ENCODE assay signal across 8 cellular contexts in the genomic region with DNA sequence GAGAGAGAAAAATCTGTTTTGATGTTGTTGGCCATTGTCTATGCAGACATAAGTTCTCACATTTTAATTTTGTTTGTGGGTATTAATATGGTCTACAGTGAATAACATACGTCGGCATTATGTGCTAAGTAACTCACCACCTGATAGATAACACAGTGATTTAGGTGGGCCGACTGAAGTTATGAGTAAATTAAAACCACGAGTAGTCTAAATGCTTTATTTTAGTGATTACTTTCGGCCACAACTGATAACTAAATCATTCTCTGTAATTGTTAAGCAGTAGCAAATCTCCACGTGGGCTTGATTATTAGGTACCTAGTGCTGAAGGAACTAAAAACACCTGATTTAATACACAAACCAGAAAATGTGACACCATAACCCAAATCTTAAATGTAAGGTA. TPM values are rescaled to one million over a fixed set of nuclear protein-coding genes. Genes with fewer than 3 reads are reported as not detected.
DNase-seq lines count a peak whose midpoint lies in the region; ATAC-seq and TF ChIP-seq lines count a peak whose summit lies in the region.

No MANE protein-coding gene starts in this region.

- H2AFZ ChIP-seq in MM.1S (ENCODE audit: low read length): peak overlapping the region; percentile 90; the same call in 1 of the 2 replicates
- H2AFZ ChIP-seq in neural progenitor cell (replicated peaks): peak overlapping the region; percentile 83

- H3K27ac Mint-ChIP-seq in CD4-positive, CD25-positive, alpha-beta regulatory T cell: peak overlapping the region; percentile 80 to 95 (median 93)
- peak overlapping the region; percentile 76 for H3K27ac Mint-ChIP-seq in neural progenitor cell

- intact Hi-C loops in dorsolateral prefrontal cortex (cut with DNase I): loop anchor here (5.0 to 10.0 kb wide), 3 partner anchors 124 to 821 kb away; a partner anchor contains a TSS

- H4K20me1 ChIP-seq in MM.1S (ENCODE audit: insufficient read depth, low read length) (no peaks in the 10 kb centered on the region), neural progenitor cell (ENCODE audit: low read depth) (no peaks in the 10 kb centered on the region)

- H3K9me2 ChIP-seq in MM.1S (replicated peaks; ENCODE audit: insufficient read depth, low read length): no peaks in the 10 kb centered on the region

- peak overlapping the region; percentile 92 for H3K27ac ChIP-seq in CD4-positive, CD25-positive, alpha-beta regulatory T cell (ENCODE audit: insufficient read depth, low read length, poor library complexity, severe bottlenecking)
- peak overlapping the region; percentile 88; the same call in 1 of the 2 replicates for H3K27ac ChIP-seq in MM.1S (ENCODE audit: low read length)
- peak overlapping the region in 8 of 59 donors; percentile 73 to 95 (median 92) for H3K27ac ChIP-seq in dorsolateral prefrontal cortex
- H3K27ac ChIP-seq in neural progenitor cell: peak overlapping the region; percentile 91

- peaks cover 28 to 49% (median 39%) of the 10 kb centered on the region in 4 donors for H3K4me1 Mint-ChIP-seq in CD4-positive, CD25-positive, alpha-beta regulatory T cell
- peaks cover 25% of the 10 kb centered on the region for H3K4me1 Mint-ChIP-seq in neural progenitor cell

- no peak for ATAC-seq in CD4-positive, CD25-positive, alpha-beta regulatory T cell (ENCODE audit: low read depth in 2 of 2)
- no peak for ATAC-seq in GM21515 (IDR thresholded peaks at IDR 0.05; ENCODE audit: unreplicated experiment)

- peaks cover 2% of the 10 kb centered on the region for H3K36me3 ChIP-seq in CD4-positive, CD25-positive, alpha-beta regulatory T cell (ENCODE audit: control insufficient read depth, insufficient read depth, low read length)
- no peaks in the 10 kb centered on the region for H3K36me3 ChIP-seq in MM.1S (replicated peaks; ENCODE audit: insufficient read depth, low read length)
- H3K36me3 ChIP-seq in neural progenitor cell: no peaks in the 10 kb centered on the region

- H3K4me1 ChIP-seq in CD4-positive, CD25-positive, alpha-beta regulatory T cell (ENCODE audit: control insufficient read depth, insufficient read depth, low read length, poor library complexity, severe bottlenecking): peaks cover 32% of the 10 kb centered on the region
- peaks cover 32% of the 10 kb centered on the region for H3K4me1 ChIP-seq in MM.1S (ENCODE audit: low read length)
- H3K4me1 ChIP-seq in neural progenitor cell: peaks cover 38% of the 10 kb centered on the region

- H3K36me3 Mint-ChIP-seq in CD4-positive, CD25-positive, alpha-beta regulatory T cell: no peaks in the 10 kb centered on the region
- no peaks in the 10 kb centered on the region for H3K36me3 Mint-ChIP-seq in neural progenitor cell

- TF ChIP-seq CTCF in MM.1S (IDR thresholded peaks at IDR 0.05; ENCODE audit: low read length) (no peak), dorsolateral prefrontal cortex (IDR thresholded peaks at IDR 0.05 in 54 of 56, conservative IDR thresholded peaks at IDR 0.05 in 2 of 56; ENCODE audit: low read depth in 1 of 56, partially characterized antibody in 56 of 56) (no peak), neural progenitor cell (IDR thresholded peaks at IDR 0.05) (no peak)

- H3K79me2 ChIP-seq in MM.1S (ENCODE audit: low read length) (peaks cover 69% of the 10 kb centered on the region), neural progenitor cell (ENCODE audit: low read depth) (peaks cover 73% of the 10 kb centered on the region)

- H3K9ac ChIP-seq in MM.1S (ENCODE audit: low read length): peak overlapping the region; percentile 79
- peak overlapping the region; percentile 33 for H3K9ac ChIP-seq in neural progenitor cell

- peaks cover 23% of the 10 kb centered on the region for H3F3A ChIP-seq in MM.1S (ENCODE audit: insufficient read depth, low read length)
- H3F3A ChIP-seq in neural progenitor cell (ENCODE audit: low read depth): peaks cover 32% of the 10 kb centered on the region

- no peaks in the 10 kb centered on the region for H3K9me3 ChIP-seq in CD4-positive, CD25-positive, alpha-beta regulatory T cell (ENCODE audit: control insufficient read depth in 2 of 2, low read length in 2 of 2)
- H3K9me3 ChIP-seq in MM.1S (replicated peaks; ENCODE audit: insufficient read depth, low read length): no peaks in the 10 kb centered on the region
- no peaks in the 10 kb centered on the region for H3K9me3 ChIP-seq in neural progenitor cell (ENCODE audit: low read depth)

- H3K27me3 ChIP-seq in CD4-positive, CD25-positive, alpha-beta regulatory T cell (ENCODE audit: control insufficient read depth, insufficient read depth, low read length): no peaks in the 10 kb centered on the region
- no peaks in the 10 kb centered on the region for H3K27me3 ChIP-seq in MM.1S (replicated peaks; ENCODE audit: insufficient read depth, low read length)
- no peaks in the 10 kb centered on the region for H3K27me3 ChIP-seq in dorsolateral prefrontal cortex
- H3K27me3 ChIP-seq in neural progenitor cell: no peaks in the 10 kb centered on the region

- peak overlapping the region; percentile 85 for H3K4me2 ChIP-seq in MM.1S (ENCODE audit: low read depth, low read length)
- H3K4me2 ChIP-seq in neural progenitor cell: peak overlapping the region; percentile 82

- no peak for DNase-seq in CD4-positive, CD25-positive, alpha-beta regulatory T cell
- DNase-seq in MM.1S (no peak), dorsolateral prefrontal cortex (no peak), neural progenitor cell (ENCODE audit: low spot score) (no peak), medulla oblongata (ENCODE audit: extremely low spot score) (no peak), CD1c-positive myeloid dendritic cell (ENCODE audit: extremely low spot score) (no peak), H4 (ENCODE audit: low spot score) (no peak)

- H3K4me3 ChIP-seq in CD4-positive, CD25-positive, alpha-beta regulatory T cell (ENCODE audit: low read depth, low read length): peak overlapping the region; percentile 86
- H3K4me3 ChIP-seq in MM.1S (ENCODE audit: low read length): peak overlapping the region; percentile 87
- H3K4me3 ChIP-seq in dorsolateral prefrontal cortex: peak overlapping the region; percentile 61 to 100 (median 90)
- peak overlapping the region; percentile 72 for H3K4me3 ChIP-seq in neural progenitor cell

- H3K27me3 Mint-ChIP-seq in CD4-positive, CD25-positive, alpha-beta regulatory T cell: peaks cover 4% of the 10 kb centered on the region
- no peaks in the 10 kb centered on the region for H3K27me3 Mint-ChIP-seq in neural progenitor cell (ENCODE audit: insufficient read depth, low read depth)

- peak overlapping the region; percentile 92 to 96 (median 94) for H3K4me3 Mint-ChIP-seq in CD4-positive, CD25-positive, alpha-beta regulatory T cell
- peak overlapping the region; percentile 93 for H3K4me3 Mint-ChIP-seq in neural progenitor cell

- no peaks in the 10 kb centered on the region for H3K9me3 Mint-ChIP-seq in CD4-positive, CD25-positive, alpha-beta regulatory T cell
- H3K9me3 Mint-ChIP-seq in neural progenitor cell: no peaks in the 10 kb centered on the region

RNA-seq across cellular contexts. Expression of a gene that starts 1.2 kb away (rescaled TPM):
- 21.7 TPM for total RNA-seq in CD4-positive, CD25-positive, alpha-beta regulatory T cell
- polyA plus RNA-seq in CD4-positive, CD25-positive, alpha-beta regulatory T cell: 1 to 10 TPM; 2.1 to 3.8 (median 2.5) TPM
- total RNA-seq in dorsolateral prefrontal cortex: 10 to 100 TPM; 31.4 to 72.1 (median 53.8) TPM
- 51.0 and 61.9 TPM in 2 replicates for total RNA-seq in neural progenitor cell (ENCODE audit: low replicate concordance)
- total RNA-seq in H4 (2014; rRNA removed; shearing (Covaris generic)): 5.3 and 14.5 TPM in 2 replicates

RNA-seq across cellular contexts. Expression of a gene that starts 3.0 kb away (rescaled TPM):
- 7.0 TPM for total RNA-seq in CD4-positive, CD25-positive, alpha-beta regulatory T cell
- polyA plus RNA-seq in CD4-positive, CD25-positive, alpha-beta regulatory T cell: 1 to 10 TPM; 3.8 to 7.8 (median 4.7) TPM
- total RNA-seq in dorsolateral prefrontal cortex: 10 to 100 TPM in 119 of 120 experiments, 1 to 10 TPM in 1; 9.7 to 32.9 (median 16.4) TPM
- 72.2 and 86.3 TPM in 2 replicates for total RNA-seq in neural progenitor cell (ENCODE audit: low replicate concordance)
- 4.2 and 9.3 TPM in 2 replicates for total RNA-seq in H4 (2014; rRNA removed; shearing (Covaris generic))
